In genomic region chr11:70164705-70165104, GRCh38 we compare ENCODE assay signal across 30 cellular contexts.
"Had no signal": no experiment of that assay in that cellular context is flagged by ENCODE, and none has a peak within 500 bp of the region (broad histone marks: within the 10 kb centered on the region; RNA-seq: fewer than 3 reads in every experiment).

No MANE protein-coding gene starts in this region.

- H3K9ac ChIP-seq: neural progenitor cell, parathyroid adenoma had no signal

- H3K4me1 ChIP-seq: parathyroid adenoma, psoas muscle, sigmoid colon, testis, upper lobe of right lung, uterus had no signal

- H3K4me3 ChIP-seq: neural progenitor cell, ovary, psoas muscle, right lobe of liver, sigmoid colon, suprapubic skin, tibial artery, transverse colon, upper lobe of right lung, uterus had no signal

- H3K4me3 Mint-ChIP-seq: natural killer cell; nephron; neural progenitor cell; stimulated activated memory B cell treated with anti-CD40 and anti-IgM and Interleukin-4, amounts not matched to agents 10 μg/mL and 1 μg/mL and 100 μg/mL, for 72 hours; stimulated activated naive CD8-positive, alpha-beta T cell treated with anti-CD3 and anti-CD28 coated beads, Interleukin-15, amount 100 ng/mL, for 72 hours; type B pancreatic cell had no signal

- H2AFZ ChIP-seq: neural progenitor cell, parathyroid adenoma had no signal

- H3K4me2 ChIP-seq: neural progenitor cell had no signal

- H3K9me3 Mint-ChIP-seq: naive thymus-derived CD4-positive, alpha-beta T cell; natural killer cell; nephron; neural progenitor cell; stimulated activated memory B cell treated with anti-CD40 and anti-IgM and Interleukin-4, amounts not matched to agents 10 μg/mL and 1 μg/mL and 100 μg/mL, for 72 hours; stimulated activated naive CD8-positive, alpha-beta T cell treated with anti-CD3 and anti-CD28 coated beads, Interleukin-15, amount 100 ng/mL, for 72 hours; type B pancreatic cell had no signal

- H3K27me3 Mint-ChIP-seq: type B pancreatic cell had no signal

- H3K4me1 Mint-ChIP-seq: naive thymus-derived CD4-positive, alpha-beta T cell; natural killer cell; stimulated activated memory B cell treated with anti-CD40 and anti-IgM and Interleukin-4, amounts not matched to agents 10 μg/mL and 1 μg/mL and 100 μg/mL, for 72 hours; stimulated activated naive CD8-positive, alpha-beta T cell treated with anti-CD3 and anti-CD28 coated beads, Interleukin-15, amount 100 ng/mL, for 72 hours had no signal

- H3K27me3 ChIP-seq: neural progenitor cell, ovary, right lobe of liver, testis, tibial artery, upper lobe of right lung, uterus had no signal

- H3K27ac ChIP-seq: neural progenitor cell, neutrophil, ovary, parathyroid adenoma, psoas muscle, right lobe of liver, sigmoid colon, suprapubic skin, testis, tibial artery, transverse colon, upper lobe of right lung, uterus had no signal

- H3K27ac Mint-ChIP-seq: naive thymus-derived CD4-positive, alpha-beta T cell; natural killer cell; nephron; neural progenitor cell; stimulated activated memory B cell treated with anti-CD40 and anti-IgM and Interleukin-4, amounts not matched to agents 10 μg/mL and 1 μg/mL and 100 μg/mL, for 72 hours; stimulated activated naive CD8-positive, alpha-beta T cell treated with anti-CD3 and anti-CD28 coated beads, Interleukin-15, amount 100 ng/mL, for 72 hours; type B pancreatic cell had no signal

- H3K9me3 ChIP-seq: neutrophil, ovary, psoas muscle, right lobe of liver, sigmoid colon, suprapubic skin, testis, tibial artery, transverse colon, upper lobe of right lung, uterus had no signal

- H3K79me2 ChIP-seq: parathyroid adenoma had no signal

- DNase-seq: naive thymus-derived CD4-positive, alpha-beta T cell; natural killer cell; nucleus accumbens; ovary; posterior cingulate gyrus; psoas muscle; right lobe of liver; sigmoid colon; small intestine; stimulated activated CD4-positive, alpha-beta T cell treated with anti-CD3 and anti-CD28 coated beads, Interleukin-15, amount 100 ng/mL, for 24 hours; stimulated activated CD4-positive, alpha-beta T cell treated with anti-CD3 and anti-CD28 coated beads, Interleukin-2, amount 100 ng/mL, for 24 hours; stimulated activated CD4-positive, alpha-beta T cell treated with anti-CD3 and anti-CD28 coated beads, Interleukin-4, amount 100 ng/mL, for 1 hour; stimulated activated CD4-positive, alpha-beta T cell treated with anti-CD3 and anti-CD28 coated beads, Interleukin-4, amount 100 ng/mL, for 4 hours; stimulated activated CD8-positive, alpha-beta memory T cell treated with anti-CD3 and anti-CD28 coated beads, Interleukin-4, amount 100 ng/mL, for 48 hours; stimulated activated naive CD4-positive, alpha-beta T cell; stimulated activated naive CD8-positive, alpha-beta T cell treated with anti-CD3 and anti-CD28 coated beads, Interleukin-15, amount 100 ng/mL, for 72 hours; stimulated activated naive CD8-positive, alpha-beta T cell treated with anti-CD3 and anti-CD28 coated beads, Interleukin-15, Interleukin-2, amounts not matched to agents 100 U/mL and 50 U/mL, for 24 hours; substantia nigra; tibial artery; transverse colon; upper lobe of right lung; uterus had no signal

- H3K36me3 ChIP-seq: neural progenitor cell, neutrophil, ovary, sigmoid colon, transverse colon, upper lobe of right lung, uterus had no signal

- H3K36me3 Mint-ChIP-seq: naive thymus-derived CD4-positive, alpha-beta T cell; natural killer cell; neural progenitor cell; stimulated activated memory B cell treated with anti-CD40 and anti-IgM and Interleukin-4, amounts not matched to agents 10 μg/mL and 1 μg/mL and 100 μg/mL, for 72 hours; type B pancreatic cell had no signal
